Comparison of ENCODE assay signal across 1 cellular context in the genomic region with DNA sequence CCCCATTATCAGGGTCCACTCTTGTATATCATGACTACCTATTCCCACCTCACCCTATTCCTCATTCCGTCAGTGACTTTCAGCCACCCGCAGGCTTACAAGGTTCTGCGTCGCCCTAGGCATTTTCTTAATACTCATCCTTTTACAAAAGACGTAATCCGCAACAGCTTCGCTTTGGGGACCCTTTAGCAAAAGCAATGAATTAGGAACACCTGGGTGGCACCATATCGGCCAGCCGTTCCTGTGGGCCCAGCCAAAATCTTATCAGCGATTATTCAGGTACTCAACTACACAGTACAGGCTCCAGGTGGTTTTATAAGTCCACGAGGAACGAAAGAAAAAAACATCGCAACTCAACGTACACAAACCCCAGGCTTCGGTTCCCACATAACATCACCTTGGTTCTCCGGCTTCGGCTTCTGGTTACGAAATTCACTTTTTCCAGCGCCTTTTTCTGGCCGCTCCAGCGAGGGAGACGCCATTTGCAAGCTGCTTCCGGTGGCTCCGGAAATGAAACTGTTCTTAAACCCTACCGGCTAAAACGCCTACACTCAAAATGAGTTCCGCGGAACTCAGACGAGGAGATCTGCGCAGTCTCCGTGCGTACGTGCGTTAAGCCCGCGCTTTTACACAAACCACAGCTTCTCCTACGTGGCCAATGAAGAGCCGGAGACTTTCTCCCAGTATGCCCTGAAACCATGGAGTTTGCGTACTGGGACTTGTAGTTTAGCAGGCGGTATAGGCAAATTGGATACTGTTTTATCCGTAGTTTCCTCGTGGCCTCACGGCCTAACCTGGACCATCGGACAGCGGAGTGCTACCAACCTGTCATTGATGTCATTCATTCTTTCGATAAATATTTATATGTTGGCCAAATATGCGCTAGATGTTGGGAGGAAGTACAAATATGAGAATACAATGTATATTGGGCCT.
TF ChIP-seq lines count a peak whose summit lies in the region.

A gene (minus strand): TSS at position 494 of the 933 bp plus-strand sequence. CDS start 12 bp downstream, at position 482.

TF ChIP-seq in HepG2, 621 proteins besides CTCF, POLR2A, EP300 and RAD21 (continued from another document and continues in another):
- TF ChIP-seq, protein P1, sequence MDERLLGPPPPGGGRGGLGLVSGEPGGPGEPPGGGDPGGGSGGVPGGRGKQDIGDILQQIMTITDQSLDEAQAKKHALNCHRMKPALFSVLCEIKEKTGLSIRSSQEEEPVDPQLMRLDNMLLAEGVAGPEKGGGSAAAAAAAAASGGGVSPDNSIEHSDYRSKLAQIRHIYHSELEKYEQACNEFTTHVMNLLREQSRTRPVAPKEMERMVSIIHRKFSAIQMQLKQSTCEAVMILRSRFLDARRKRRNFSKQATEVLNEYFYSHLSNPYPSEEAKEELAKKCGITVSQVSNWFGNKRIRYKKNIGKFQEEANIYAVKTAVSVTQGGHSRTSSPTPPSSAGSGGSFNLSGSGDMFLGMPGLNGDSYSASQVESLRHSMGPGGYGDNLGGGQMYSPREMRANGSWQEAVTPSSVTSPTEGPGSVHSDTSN (CRISPR knock-in tag; IDR thresholded peaks at IDR 0.05): no peak
- TF ChIP-seq ZNF484 (CRISPR knock-in tag; IDR thresholded peaks at IDR 0.05; ENCODE audit: borderline replicate concordance, low read depth) (no peak), ZNF549 (CRISPR knock-in tag; IDR thresholded peaks at IDR 0.05) (no peak), NFYB (CRISPR knock-in tag; IDR thresholded peaks at IDR 0.05) (peak; percentile 93), RORA (CRISPR knock-in tag; IDR thresholded peaks at IDR 0.05) (no peak), MAF1 (CRISPR knock-in tag; IDR thresholded peaks at IDR 0.05; ENCODE audit: borderline replicate concordance) (peak; percentile 70; the same call in 1 of the 2 replicates), NR2F1 (CRISPR knock-in tag; IDR thresholded peaks at IDR 0.05) (peak in 1 of 2 experiments; percentile 10; a peak in 1 of 4 replicates), ZNF317 (CRISPR knock-in tag; IDR thresholded peaks at IDR 0.05) (peak; percentile 89), RARA (CRISPR knock-in tag; IDR thresholded peaks at IDR 0.05) (peak; percentile 28; the same call in 1 of the 2 replicates), KAT7 (CRISPR knock-in tag; IDR thresholded peaks at IDR 0.05; ENCODE audit: borderline replicate concordance) (peak; percentile 80; the same call in 1 of the 2 replicates), BHLHE40 (IDR thresholded peaks at IDR 0.05; ENCODE audit: low read length) (no peak), ZNF674 (CRISPR knock-in tag; IDR thresholded peaks at IDR 0.05; ENCODE audit: low read depth) (no peak), SETDB1 (CRISPR knock-in tag; IDR thresholded peaks at IDR 0.05; ENCODE audit: borderline replicate concordance) (peak; percentile 57; the same call in 1 of the 2 replicates), REL (CRISPR knock-in tag; conservative IDR thresholded peaks at IDR 0.05) (no peak; the same call in 1 of the 2 replicates), U2AF1 (optimal IDR thresholded peaks at IDR 0.05; ENCODE audit: low read depth, low read length) (no peak), MATR3 (CRISPR knock-in tag; IDR thresholded peaks at IDR 0.05) (no peak), ZBTB7A (CRISPR knock-in tag; IDR thresholded peaks at IDR 0.05) (no peak), ZNF124 (CRISPR knock-in tag; IDR thresholded peaks at IDR 0.05) (peak; percentile 71), ZNF577 (CRISPR knock-in tag; IDR thresholded peaks at IDR 0.05; ENCODE audit: borderline replicate concordance, low read depth) (no peak), SP5 (CRISPR knock-in tag; IDR thresholded peaks at IDR 0.05; ENCODE audit: borderline replicate concordance, low read depth) (no peak), JUND (CRISPR knock-in tag; IDR thresholded peaks at IDR 0.05) (no peak), HNRNPLL (IDR thresholded peaks at IDR 0.05; ENCODE audit: low read depth, low read length, poor library complexity, severe bottlenecking) (peak; percentile 98), ATM (IDR thresholded peaks at IDR 0.05; ENCODE audit: borderline replicate concordance) (no peak), ZSCAN9 (CRISPR knock-in tag; IDR thresholded peaks at IDR 0.05; ENCODE audit: borderline replicate concordance) (no peak; the same call in 1 of the 2 replicates), SOX13 (IDR thresholded peaks at IDR 0.05) (no peak), SOX13 (CRISPR knock-in tag; conservative IDR thresholded peaks at IDR 0.05 in 1 of 2, IDR thresholded peaks at IDR 0.05 in 1 of 2) (peak in 1 of 2 experiments; percentile 34; a peak in 1 of 4 replicates), RFXAP (CRISPR knock-in tag; IDR thresholded peaks at IDR 0.05; ENCODE audit: borderline replicate concordance) (peak; percentile 88), KLF13 (CRISPR knock-in tag; IDR thresholded peaks at IDR 0.05) (no peak), TAF1 (CRISPR knock-in tag; IDR thresholded peaks at IDR 0.05) (peak; percentile 97)
- TF ChIP-seq, protein P2, sequence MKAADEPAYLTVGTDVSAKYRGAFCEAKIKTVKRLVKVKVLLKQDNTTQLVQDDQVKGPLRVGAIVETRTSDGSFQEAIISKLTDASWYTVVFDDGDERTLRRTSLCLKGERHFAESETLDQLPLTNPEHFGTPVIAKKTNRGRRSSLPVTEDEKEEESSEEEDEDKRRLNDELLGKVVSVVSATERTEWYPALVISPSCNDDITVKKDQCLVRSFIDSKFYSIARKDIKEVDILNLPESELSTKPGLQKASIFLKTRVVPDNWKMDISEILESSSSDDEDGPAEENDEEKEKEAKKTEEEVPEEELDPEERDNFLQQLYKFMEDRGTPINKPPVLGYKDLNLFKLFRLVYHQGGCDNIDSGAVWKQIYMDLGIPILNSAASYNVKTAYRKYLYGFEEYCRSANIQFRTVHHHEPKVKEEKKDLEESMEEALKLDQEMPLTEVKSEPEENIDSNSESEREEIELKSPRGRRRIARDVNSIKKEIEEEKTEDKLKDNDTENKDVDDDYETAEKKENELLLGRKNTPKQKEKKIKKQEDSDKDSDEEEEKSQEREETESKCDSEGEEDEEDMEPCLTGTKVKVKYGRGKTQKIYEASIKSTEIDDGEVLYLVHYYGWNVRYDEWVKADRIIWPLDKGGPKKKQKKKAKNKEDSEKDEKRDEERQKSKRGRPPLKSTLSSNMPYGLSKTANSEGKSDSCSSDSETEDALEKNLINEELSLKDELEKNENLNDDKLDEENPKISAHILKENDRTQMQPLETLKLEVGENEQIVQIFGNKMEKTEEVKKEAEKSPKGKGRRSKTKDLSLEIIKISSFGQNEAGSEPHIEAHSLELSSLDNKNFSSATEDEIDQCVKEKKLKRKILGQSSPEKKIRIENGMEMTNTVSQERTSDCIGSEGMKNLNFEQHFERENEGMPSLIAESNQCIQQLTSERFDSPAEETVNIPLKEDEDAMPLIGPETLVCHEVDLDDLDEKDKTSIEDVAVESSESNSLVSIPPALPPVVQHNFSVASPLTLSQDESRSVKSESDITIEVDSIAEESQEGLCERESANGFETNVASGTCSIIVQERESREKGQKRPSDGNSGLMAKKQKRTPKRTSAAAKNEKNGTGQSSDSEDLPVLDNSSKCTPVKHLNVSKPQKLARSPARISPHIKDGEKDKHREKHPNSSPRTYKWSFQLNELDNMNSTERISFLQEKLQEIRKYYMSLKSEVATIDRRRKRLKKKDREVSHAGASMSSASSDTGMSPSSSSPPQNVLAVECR (CRISPR knock-in tag; IDR thresholded peaks at IDR 0.05; ENCODE audit: borderline replicate concordance): peak; percentile 86; the same call in 1 of the 2 replicates
- TF ChIP-seq, protein P3, sequence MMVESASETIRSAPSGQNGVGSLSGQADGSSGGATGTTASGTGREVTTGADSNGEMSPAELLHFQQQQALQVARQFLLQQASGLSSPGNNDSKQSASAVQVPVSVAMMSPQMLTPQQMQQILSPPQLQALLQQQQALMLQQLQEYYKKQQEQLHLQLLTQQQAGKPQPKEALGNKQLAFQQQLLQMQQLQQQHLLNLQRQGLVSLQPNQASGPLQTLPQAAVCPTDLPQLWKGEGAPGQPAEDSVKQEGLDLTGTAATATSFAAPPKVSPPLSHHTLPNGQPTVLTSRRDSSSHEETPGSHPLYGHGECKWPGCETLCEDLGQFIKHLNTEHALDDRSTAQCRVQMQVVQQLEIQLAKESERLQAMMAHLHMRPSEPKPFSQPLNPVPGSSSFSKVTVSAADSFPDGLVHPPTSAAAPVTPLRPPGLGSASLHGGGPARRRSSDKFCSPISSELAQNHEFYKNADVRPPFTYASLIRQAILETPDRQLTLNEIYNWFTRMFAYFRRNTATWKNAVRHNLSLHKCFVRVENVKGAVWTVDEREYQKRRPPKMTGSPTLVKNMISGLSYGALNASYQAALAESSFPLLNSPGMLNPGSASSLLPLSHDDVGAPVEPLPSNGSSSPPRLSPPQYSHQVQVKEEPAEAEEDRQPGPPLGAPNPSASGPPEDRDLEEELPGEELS (CRISPR knock-in tag; IDR thresholded peaks at IDR 0.05): peak; percentile 43
- TF ChIP-seq, protein P4, sequence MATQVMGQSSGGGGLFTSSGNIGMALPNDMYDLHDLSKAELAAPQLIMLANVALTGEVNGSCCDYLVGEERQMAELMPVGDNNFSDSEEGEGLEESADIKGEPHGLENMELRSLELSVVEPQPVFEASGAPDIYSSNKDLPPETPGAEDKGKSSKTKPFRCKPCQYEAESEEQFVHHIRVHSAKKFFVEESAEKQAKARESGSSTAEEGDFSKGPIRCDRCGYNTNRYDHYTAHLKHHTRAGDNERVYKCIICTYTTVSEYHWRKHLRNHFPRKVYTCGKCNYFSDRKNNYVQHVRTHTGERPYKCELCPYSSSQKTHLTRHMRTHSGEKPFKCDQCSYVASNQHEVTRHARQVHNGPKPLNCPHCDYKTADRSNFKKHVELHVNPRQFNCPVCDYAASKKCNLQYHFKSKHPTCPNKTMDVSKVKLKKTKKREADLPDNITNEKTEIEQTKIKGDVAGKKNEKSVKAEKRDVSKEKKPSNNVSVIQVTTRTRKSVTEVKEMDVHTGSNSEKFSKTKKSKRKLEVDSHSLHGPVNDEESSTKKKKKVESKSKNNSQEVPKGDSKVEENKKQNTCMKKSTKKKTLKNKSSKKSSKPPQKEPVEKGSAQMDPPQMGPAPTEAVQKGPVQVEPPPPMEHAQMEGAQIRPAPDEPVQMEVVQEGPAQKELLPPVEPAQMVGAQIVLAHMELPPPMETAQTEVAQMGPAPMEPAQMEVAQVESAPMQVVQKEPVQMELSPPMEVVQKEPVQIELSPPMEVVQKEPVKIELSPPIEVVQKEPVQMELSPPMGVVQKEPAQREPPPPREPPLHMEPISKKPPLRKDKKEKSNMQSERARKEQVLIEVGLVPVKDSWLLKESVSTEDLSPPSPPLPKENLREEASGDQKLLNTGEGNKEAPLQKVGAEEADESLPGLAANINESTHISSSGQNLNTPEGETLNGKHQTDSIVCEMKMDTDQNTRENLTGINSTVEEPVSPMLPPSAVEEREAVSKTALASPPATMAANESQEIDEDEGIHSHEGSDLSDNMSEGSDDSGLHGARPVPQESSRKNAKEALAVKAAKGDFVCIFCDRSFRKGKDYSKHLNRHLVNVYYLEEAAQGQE (IDR thresholded peaks at IDR 0.05; ENCODE audit: borderline replicate concordance in 1 of 2, low read depth in 1 of 2, low read length in 2 of 2): peak in 1 of 2 experiments; percentile 70; a peak in 2 of 4 replicates
- TF ChIP-seq, protein P5, sequence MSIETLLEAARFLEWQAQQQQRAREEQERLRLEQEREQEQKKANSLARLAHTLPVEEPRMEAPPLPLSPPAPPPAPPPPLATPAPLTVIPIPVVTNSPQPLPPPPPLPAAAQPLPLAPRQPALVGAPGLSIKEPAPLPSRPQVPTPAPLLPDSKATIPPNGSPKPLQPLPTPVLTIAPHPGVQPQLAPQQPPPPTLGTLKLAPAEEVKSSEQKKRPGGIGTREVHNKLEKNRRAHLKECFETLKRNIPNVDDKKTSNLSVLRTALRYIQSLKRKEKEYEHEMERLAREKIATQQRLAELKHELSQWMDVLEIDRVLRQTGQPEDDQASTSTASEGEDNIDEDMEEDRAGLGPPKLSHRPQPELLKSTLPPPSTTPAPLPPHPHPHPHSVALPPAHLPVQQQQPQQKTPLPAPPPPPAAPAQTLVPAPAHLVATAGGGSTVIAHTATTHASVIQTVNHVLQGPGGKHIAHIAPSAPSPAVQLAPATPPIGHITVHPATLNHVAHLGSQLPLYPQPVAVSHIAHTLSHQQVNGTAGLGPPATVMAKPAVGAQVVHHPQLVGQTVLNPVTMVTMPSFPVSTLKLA (IDR thresholded peaks at IDR 0.05): no peak
- TF ChIP-seq, protein P6, sequence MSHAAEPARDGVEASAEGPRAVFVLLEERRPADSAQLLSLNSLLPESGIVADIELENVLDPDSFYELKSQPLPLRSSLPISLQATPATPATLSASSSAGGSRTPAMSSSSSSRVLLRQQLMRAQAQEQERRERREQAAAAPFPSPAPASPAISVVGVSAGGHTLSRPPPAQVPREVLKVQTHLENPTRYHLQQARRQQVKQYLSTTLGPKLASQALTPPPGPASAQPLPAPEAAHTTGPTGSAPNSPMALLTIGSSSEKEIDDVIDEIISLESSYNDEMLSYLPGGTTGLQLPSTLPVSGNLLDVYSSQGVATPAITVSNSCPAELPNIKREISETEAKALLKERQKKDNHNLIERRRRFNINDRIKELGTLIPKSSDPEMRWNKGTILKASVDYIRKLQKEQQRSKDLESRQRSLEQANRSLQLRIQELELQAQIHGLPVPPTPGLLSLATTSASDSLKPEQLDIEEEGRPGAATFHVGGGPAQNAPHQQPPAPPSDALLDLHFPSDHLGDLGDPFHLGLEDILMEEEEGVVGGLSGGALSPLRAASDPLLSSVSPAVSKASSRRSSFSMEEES (CRISPR knock-in tag; IDR thresholded peaks at IDR 0.05): no peak
- TF ChIP-seq, protein P7, sequence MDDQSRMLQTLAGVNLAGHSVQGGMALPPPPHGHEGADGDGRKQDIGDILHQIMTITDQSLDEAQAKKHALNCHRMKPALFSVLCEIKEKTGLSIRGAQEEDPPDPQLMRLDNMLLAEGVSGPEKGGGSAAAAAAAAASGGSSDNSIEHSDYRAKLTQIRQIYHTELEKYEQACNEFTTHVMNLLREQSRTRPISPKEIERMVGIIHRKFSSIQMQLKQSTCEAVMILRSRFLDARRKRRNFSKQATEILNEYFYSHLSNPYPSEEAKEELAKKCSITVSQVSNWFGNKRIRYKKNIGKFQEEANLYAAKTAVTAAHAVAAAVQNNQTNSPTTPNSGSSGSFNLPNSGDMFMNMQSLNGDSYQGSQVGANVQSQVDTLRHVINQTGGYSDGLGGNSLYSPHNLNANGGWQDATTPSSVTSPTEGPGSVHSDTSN (CRISPR knock-in tag; IDR thresholded peaks at IDR 0.05; ENCODE audit: borderline replicate concordance): no peak
- TF ChIP-seq, protein P8, sequence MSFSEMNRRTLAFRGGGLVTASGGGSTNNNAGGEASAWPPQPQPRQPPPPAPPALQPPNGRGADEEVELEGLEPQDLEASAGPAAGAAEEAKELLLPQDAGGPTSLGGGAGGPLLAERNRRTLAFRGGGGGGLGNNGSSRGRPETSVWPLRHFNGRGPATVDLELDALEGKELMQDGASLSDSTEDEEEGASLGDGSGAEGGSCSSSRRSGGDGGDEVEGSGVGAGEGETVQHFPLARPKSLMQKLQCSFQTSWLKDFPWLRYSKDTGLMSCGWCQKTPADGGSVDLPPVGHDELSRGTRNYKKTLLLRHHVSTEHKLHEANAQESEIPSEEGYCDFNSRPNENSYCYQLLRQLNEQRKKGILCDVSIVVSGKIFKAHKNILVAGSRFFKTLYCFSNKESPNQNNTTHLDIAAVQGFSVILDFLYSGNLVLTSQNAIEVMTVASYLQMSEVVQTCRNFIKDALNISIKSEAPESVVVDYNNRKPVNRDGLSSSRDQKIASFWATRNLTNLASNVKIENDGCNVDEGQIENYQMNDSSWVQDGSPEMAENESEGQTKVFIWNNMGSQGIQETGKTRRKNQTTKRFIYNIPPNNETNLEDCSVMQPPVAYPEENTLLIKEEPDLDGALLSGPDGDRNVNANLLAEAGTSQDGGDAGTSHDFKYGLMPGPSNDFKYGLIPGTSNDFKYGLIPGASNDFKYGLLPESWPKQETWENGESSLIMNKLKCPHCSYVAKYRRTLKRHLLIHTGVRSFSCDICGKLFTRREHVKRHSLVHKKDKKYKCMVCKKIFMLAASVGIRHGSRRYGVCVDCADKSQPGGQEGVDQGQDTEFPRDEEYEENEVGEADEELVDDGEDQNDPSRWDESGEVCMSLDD (CRISPR knock-in tag; IDR thresholded peaks at IDR 0.05; ENCODE audit: borderline replicate concordance): no peak; the same call in 1 of the 2 replicates
